In genomic region chr2:40317756-40318155, GRCh38 we compare ENCODE assay signal across 15 cellular contexts.
DNase-seq lines count a peak whose midpoint lies in the region; ATAC-seq, FAIRE-seq and TF ChIP-seq lines count a peak whose summit lies in the region.
"Had no signal": no experiment of that assay in that cellular context is flagged by ENCODE, and none has a peak within 500 bp of the region (broad histone marks: within the 10 kb centered on the region; RNA-seq: fewer than 3 reads in every experiment).

No MANE protein-coding gene starts in this region.

- H3K4me3 ChIP-seq in astrocyte of the spinal cord (ENCODE audit: low read depth, low read length) (no peak overlapping the region), mesendoderm (ENCODE audit: low read length) (no peak overlapping the region), prostate gland (no peak overlapping the region)
- H3K4me3 ChIP-seq: PC-9 had no signal

- H3K4me2 ChIP-seq in mesendoderm (ENCODE audit: low read length) = no peak overlapping the region
- H3K4me2 ChIP-seq: PC-9 had no signal

- no peak for FAIRE-seq in GM12891 (lab: Jason Lieb, UNC)
- FAIRE-seq: A204.1 had no signal

- DNase-seq in left ventricle myocardium superior = no peak
- no peak for DNase-seq in cardiac septum (ENCODE audit: low spot score)
- DNase-seq in astrocyte of the spinal cord (ENCODE audit: low read depth, low spot score) = peak; percentile 13
- no peak for DNase-seq in mesendoderm
- DNase-seq in prostate gland (ENCODE audit: low spot score) = no peak
- DNase-seq in SKM-1 (lab: John Stamatoyannopoulos, UW; ENCODE audit: unreplicated experiment) = no peak
- no peak for DNase-seq in GM12891 (ENCODE audit: insufficient read length, low spot score)
- DNase-seq: NCI-H1092, NCI-H146, NCI-H2081, NCI-H748 treated with DMSO at 0.1 percent for 48 hours, PC-9 had no signal

- H3K36me3 ChIP-seq in mesendoderm (ENCODE audit: control insufficient read depth, insufficient read depth, low read length) (no peaks in the 10 kb centered on the region), prostate gland (no peaks in the 10 kb centered on the region)

- no peak overlapping the region for H2AK5ac ChIP-seq in mesendoderm (ENCODE audit: low read length)

- H3K27me3 ChIP-seq in mesendoderm (ENCODE audit: insufficient read depth, low read length, poor library complexity) (no peaks in the 10 kb centered on the region), prostate gland (replicated peaks; ENCODE audit: insufficient read depth) (no peaks in the 10 kb centered on the region)

- intact Hi-C loops in left ventricle myocardium superior (cut with micrococcal nuclease) = no loop called here
- intact Hi-C loops in cardiac septum (cut with DNase I) = no loop called here
- intact Hi-C loops in prostate gland (cut with DNase I) = no loop called here

- TF ChIP-seq POLR2A in prostate gland (IDR thresholded peaks at IDR 0.05) (no peak), GM12891 (IDR thresholded peaks at IDR 0.05; ENCODE audit: low read depth, low read length) (no peak)

- H3K4me1 ChIP-seq in mesendoderm (ENCODE audit: control insufficient read depth, low read depth, low read length) (no peaks in the 10 kb centered on the region), prostate gland (replicated peaks) (no peaks in the 10 kb centered on the region)

- H2BK15ac ChIP-seq in mesendoderm (replicated peaks; ENCODE audit: low read depth) = no peak overlapping the region

- H3K9ac ChIP-seq in mesendoderm (ENCODE audit: low read length) = no peak overlapping the region

- no peak overlapping the region for H3K23ac ChIP-seq in mesendoderm (ENCODE audit: low read length)

- H3K79me2 ChIP-seq in mesendoderm (ENCODE audit: control insufficient read depth, insufficient read depth, low read length) = no peaks in the 10 kb centered on the region

- ATAC-seq in left ventricle myocardium superior (peak; percentile 39), HG02763 (IDR thresholded peaks at IDR 0.05; ENCODE audit: unreplicated experiment) (no peak)

- no peak overlapping the region for H4K5ac ChIP-seq in mesendoderm (ENCODE audit: low read length)

- no peaks in the 10 kb centered on the region for H3K79me1 ChIP-seq in mesendoderm (ENCODE audit: low read length)

- TF ChIP-seq CTCF in astrocyte of the spinal cord (IDR thresholded peaks at IDR 0.05; ENCODE audit: low read depth, low read length) = no peak
- TF ChIP-seq CTCF in prostate gland (IDR thresholded peaks at IDR 0.05) = no peak

- WGBS in mesendoderm (ENCODE audit: extremely low coverage, insufficient coverage, low lambda C conversion rate) = no CpG with 5 or more reads among the region's 2 CpGs
- 72% methylated on average over 2 of the region's 2 CpGs for WGBS in prostate gland

- no peak overlapping the region for H3K27ac ChIP-seq in mesendoderm (ENCODE audit: low read depth, low read length)
- H3K27ac ChIP-seq in prostate gland = no peak overlapping the region
- H3K27ac ChIP-seq: C4-2B, PC-9 had no signal

- H3K9me3 ChIP-seq in prostate gland = no peaks in the 10 kb centered on the region

- H3K56ac ChIP-seq in mesendoderm (ENCODE audit: low read length) = no peak overlapping the region

- in situ Hi-C loops in astrocyte of the spinal cord (cut with HindIII; ENCODE audit: low sequenced_read_pairs) = no loop called here

- no peak overlapping the region for H2BK5ac ChIP-seq in mesendoderm (ENCODE audit: low read length)

- no peak overlapping the region for H3K4ac ChIP-seq in mesendoderm (ENCODE audit: low read depth, low read length)

- H3K18ac ChIP-seq in mesendoderm (ENCODE audit: low read length) = peak overlapping the region; percentile 5

- no peak overlapping the region for H2BK120ac ChIP-seq in mesendoderm (ENCODE audit: low read depth, low read length)

- no peak overlapping the region for H4K8ac ChIP-seq in mesendoderm (ENCODE audit: low read depth, low read length)

TF ChIP-seq in GM12891, 5 proteins besides CTCF, POLR2A, EP300 and RAD21:
- TF ChIP-seq POU2F2 (IDR thresholded peaks at IDR 0.05; ENCODE audit: low read depth, low read length) (no peak), TAF1 (IDR thresholded peaks at IDR 0.05; ENCODE audit: low read depth, low read length) (no peak), PAX5 (IDR thresholded peaks at IDR 0.05; ENCODE audit: insufficient read depth, low read length, severe bottlenecking) (no peak), POLR2AphosphoS5 (IDR thresholded peaks at IDR 0.05; ENCODE audit: low read depth, low read length) (no peak), SPI1 (IDR thresholded peaks at IDR 0.05; ENCODE audit: low read depth, low read length) (no peak)
